Comparison of ENCODE assay signal across 1 cellular context in the genomic region with DNA sequence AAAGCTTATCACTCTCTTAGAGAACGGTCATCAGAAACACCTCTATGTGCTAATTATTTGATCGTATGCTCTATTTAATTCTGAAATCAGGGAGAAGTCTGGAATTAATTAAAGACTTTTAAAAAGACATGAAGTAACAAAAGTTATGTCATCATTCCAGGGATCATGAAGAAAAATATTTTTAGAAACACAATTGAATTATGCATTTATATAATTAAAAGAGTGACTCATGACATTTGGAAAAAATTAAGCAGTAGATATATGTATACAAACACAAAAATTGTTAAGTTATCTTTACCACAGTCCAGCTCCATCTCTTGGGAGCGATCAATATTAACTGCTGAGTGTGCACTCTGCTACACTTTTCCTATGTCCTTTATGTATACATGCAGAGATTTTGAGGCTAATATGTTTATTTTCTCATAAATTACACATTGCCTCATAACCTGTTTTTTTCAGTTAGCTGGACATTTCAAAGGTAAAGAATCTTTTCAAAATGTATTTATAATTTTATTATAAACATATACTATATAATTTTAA.
TF ChIP-seq lines count a peak whose summit lies in the region.

No MANE protein-coding gene starts in this region.

TF ChIP-seq in SK-N-SH treated with all-trans-retinoic acid at 6 μM for 48 hours, 23 proteins besides CTCF, POLR2A, EP300 and RAD21 (continued from another document):
- TF ChIP-seq TSHZ2 (CRISPR knock-in tag; IDR thresholded peaks at IDR 0.05): no peak
